ENCODE assay signal across 10 cellular contexts in genomic region chrX:40845331-40845911, GRCh38.
DNase-seq lines count a peak whose midpoint lies in the region; ATAC-seq, FAIRE-seq and TF ChIP-seq lines count a peak whose summit lies in the region.
"Had no signal": no experiment of that assay in that cellular context is flagged by ENCODE, and none has a peak within 500 bp of the region (broad histone marks: within the 10 kb centered on the region; RNA-seq: fewer than 3 reads in every experiment).

No MANE protein-coding gene starts in this region.

- DNase-seq in HS-27A (ENCODE audit: low read depth) (peak; percentile 73), mammary epithelial cell (peak; percentile 55), iPS-NIHi11 (ENCODE audit: low spot score) (peak; percentile 19), stromal cell of bone marrow (ENCODE audit: low read depth) (peak; percentile 86), kidney (no peak), LoVo (ENCODE audit: low spot score) (no peak)
- no peak for DNase-seq in activated naive CD4-positive, alpha-beta T cell treated with anti-CD3 and anti-CD28 coated beads, Interleukin-2, amount 50 U/mL, for 16 hours
- DNase-seq: esophagus squamous epithelium; stimulated activated CD4-positive, alpha-beta T cell treated with anti-CD3 and anti-CD28 coated beads, Interleukin-2, amount 100 ng/mL, for 48 hours had no signal

- BruUV-seq in mammary epithelial cell (replicated peaks; lab: Mats Ljungman, UMichigan): no TSS peak

- CTCF ChIA-PET in mammary epithelial cell (lab: Charles Lee; ENCODE audit: low non-redundant PET): interaction anchor here (0.8 kb wide), 1 partner anchor 25 kb away, joined by 4 read pairs; no protein-coding TSS in a partner anchor

- intact Hi-C loops in mammary epithelial cell (cut with micrococcal nuclease) (no loop called here), kidney (cut with DNase I) (no loop called here)

- H3K79me2 ChIP-seq in mammary epithelial cell (ENCODE audit: insufficient read depth, low read length): no peaks in the 10 kb centered on the region

- no peak overlapping the region for H3K4me3 ChIP-seq in mammary epithelial cell (replicated peaks in 1 of 3; ENCODE audit: insufficient read depth in 1 of 3, low read depth in 2 of 3, low read length in 3 of 3)
- no peak overlapping the region for H3K4me3 ChIP-seq in kidney (ENCODE audit: low read length in 2 of 2)
- H3K4me3 ChIP-seq: esophagus squamous epithelium had no signal

- H3K4me2 ChIP-seq in mammary epithelial cell (ENCODE audit: insufficient read depth, low read depth, low read length): no peak overlapping the region

- dilution Hi-C loops in mammary epithelial cell (cut with HindIII; ENCODE audit: low sequenced_read_pairs): no loop called here

- H3K9ac ChIP-seq in mammary epithelial cell (ENCODE audit: insufficient read depth, low read length) (no peak overlapping the region), kidney (ENCODE audit: low read length in 2 of 2) (no peak overlapping the region)

- no peak for FAIRE-seq in kidney (lab: Jason Lieb, UNC)

- H3K4me1 ChIP-seq in mammary epithelial cell (ENCODE audit: insufficient read depth, low read length) (peaks cover 4% of the 10 kb centered on the region), kidney (ENCODE audit: control insufficient read depth in 1 of 2, insufficient read depth in 1 of 2, low read depth in 1 of 2, low read length in 2 of 2) (no peaks in the 10 kb centered on the region)

- H3K9me3 ChIP-seq in mammary epithelial cell (replicated peaks; ENCODE audit: insufficient read depth, low read length) (peaks cover 9% of the 10 kb centered on the region), kidney (ENCODE audit: control insufficient read depth in 1 of 2, low read length in 2 of 2) (peaks cover 0 to 9% of the 10 kb centered on the region in 2 donors)

- 0% methylated on average over 5 of the region's 5 CpGs for WGBS in mammary epithelial cell (ENCODE audit: low coverage, missing lambda C conversion rate)

- H3K36me3 ChIP-seq in mammary epithelial cell (ENCODE audit: insufficient read depth, low read length): no peaks in the 10 kb centered on the region
- H3K36me3 ChIP-seq in kidney (ENCODE audit: control insufficient read depth in 1 of 2, insufficient read depth in 2 of 2, low read length in 2 of 2): no peaks in the 10 kb centered on the region
- H3K36me3 ChIP-seq: esophagus squamous epithelium had no signal

- no peak overlapping the region for H2AFZ ChIP-seq in mammary epithelial cell (ENCODE audit: low read depth, low read length)

- in situ Hi-C loops in mammary epithelial cell (cut with MboI; ENCODE audit: low sequenced_read_pairs in 2 of 2): no loop called here

- H4K20me1 ChIP-seq in mammary epithelial cell (ENCODE audit: insufficient read depth, low read length): no peaks in the 10 kb centered on the region

- no peak overlapping the region for H3K27ac ChIP-seq in mammary epithelial cell (ENCODE audit: insufficient read depth, low read depth, low read length)
- H3K27ac ChIP-seq in kidney (ENCODE audit: low read depth in 2 of 2, low read length in 2 of 2): no peak overlapping the region

- peaks cover 2% of the 10 kb centered on the region for H3K27me3 ChIP-seq in mammary epithelial cell (ENCODE audit: insufficient read depth, low read length)
- H3K27me3 ChIP-seq: esophagus squamous epithelium had no signal

- no peak for ATAC-seq in GM18868 (IDR thresholded peaks at IDR 0.05; ENCODE audit: unreplicated experiment)

- no peak for TF ChIP-seq CTCF in mammary epithelial cell (conservative IDR thresholded peaks at IDR 0.05 in 1 of 2, IDR thresholded peaks at IDR 0.05 in 1 of 2; ENCODE audit: extremely low read depth in 1 of 2, insufficient read depth in 1 of 2, low read depth in 1 of 2, low read length in 2 of 2)
- TF ChIP-seq CTCF in kidney (IDR thresholded peaks at IDR 0.05; ENCODE audit: borderline replicate concordance, extremely low read depth, insufficient read depth): no peak

Comparison
In these comparisons a context has a peak if more than half of its experiments do, and no peak if none do; other contexts are left out.
1. DNase-seq: peak in HS-27A (single experiment), mammary epithelial cell (single experiment), iPS-NIHi11 (single experiment) and stromal cell of bone marrow (single experiment); none in kidney (single experiment), LoVo (single experiment) and activated naive CD4-positive, alpha-beta T cell treated with anti-CD3 and anti-CD28 coated beads, Interleukin-2, amount 50 U/mL, for 16 hours (single experiment).